Comparison of ENCODE assay signal across 1 cellular context in the genomic region with DNA sequence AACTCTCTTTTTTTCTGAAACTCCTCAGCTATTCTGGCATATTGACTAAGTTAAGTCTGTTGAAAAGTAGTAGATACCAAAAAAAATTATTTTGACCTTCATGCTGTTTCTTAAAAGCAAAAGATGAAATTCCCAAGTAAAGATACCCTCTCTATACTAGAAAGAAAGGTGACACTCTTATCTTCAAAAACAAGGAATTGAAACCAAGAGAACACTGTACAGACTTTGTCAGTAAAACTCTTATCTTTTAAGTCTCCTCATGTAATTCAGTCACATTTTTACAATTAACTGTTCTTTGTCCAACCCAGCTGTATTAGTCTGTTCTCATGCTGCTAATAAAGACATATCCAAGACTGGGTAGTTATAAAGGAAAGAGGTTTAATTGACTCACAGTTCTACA.
TF ChIP-seq lines count a peak whose summit lies in the region.

No MANE protein-coding gene starts in this region.

TF ChIP-seq in IMR-90, 13 proteins besides CTCF, POLR2A, EP300 and RAD21 (continued from another document):
- no peak for TF ChIP-seq CEBPB (IDR thresholded peaks at IDR 0.05; ENCODE audit: low read depth, low read length)
- no peak for TF ChIP-seq FOS (IDR thresholded peaks at IDR 0.05; ENCODE audit: low read depth, low read length)
